In the genomic region with DNA sequence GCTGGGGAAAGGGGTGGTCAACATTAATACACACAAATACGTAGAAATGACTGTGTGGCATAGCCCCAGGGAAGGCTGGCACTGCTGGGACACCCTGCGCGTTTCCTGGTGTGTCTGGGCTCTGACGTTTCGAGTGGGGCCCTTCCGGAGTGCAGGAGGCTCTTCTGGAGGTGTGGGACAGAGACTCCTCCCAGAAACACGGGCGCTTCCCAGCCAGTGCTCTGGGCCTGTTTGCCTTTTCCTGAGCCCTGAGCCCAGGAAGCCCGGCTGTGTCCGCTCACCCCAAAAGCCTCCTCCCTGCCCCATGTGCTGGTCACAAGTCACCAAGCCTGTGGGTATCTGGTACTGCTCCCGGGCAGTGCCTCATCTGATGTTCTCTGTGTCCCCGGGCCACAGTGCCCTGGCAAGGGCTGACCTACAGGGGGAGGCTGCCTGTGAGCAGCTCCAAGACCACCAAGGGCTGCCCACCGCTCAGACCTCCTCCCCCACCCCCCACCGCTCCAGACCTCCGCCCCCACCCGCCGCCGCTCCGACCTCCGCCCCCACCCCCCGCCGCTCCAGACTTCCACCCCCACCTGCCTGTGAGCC, we compare ENCODE assay signal across 25 cellular contexts.
"Had no signal": no experiment of that assay in that cellular context is flagged by ENCODE, and none has a peak within 500 bp of the region (broad histone marks: within the 10 kb centered on the region; RNA-seq: fewer than 3 reads in every experiment).

No MANE protein-coding gene starts in this region.

- FAIRE-seq: astrocyte had no signal

- H3K36me3 ChIP-seq: brain microvascular endothelial cell, cardiac muscle cell, Peyer's patch had no signal

- H3K4me1 ChIP-seq: Peyer's patch had no signal

- H3K4me3 ChIP-seq: cardiac muscle cell, Peyer's patch had no signal

- DNase-seq: activated B cell treated with CpG ODN at 0.5 μM for 24 hours; activated CD4-positive, alpha-beta memory T cell treated with anti-CD3 and anti-CD28 coated beads, Interleukin-2, amount 10 ng/mL, durations not matched to agents 7 days and 5 days; activated CD4-positive, alpha-beta T cell treated with anti-CD3 and anti-CD28 coated beads, Interleukin-2, amount 10 ng/mL, durations not matched to agents 7 days and 5 days; activated gamma-delta T cell; activated naive CD4-positive, alpha-beta T cell treated with anti-CD3 and anti-CD28 coated beads for 36 hours; activated T-cell treated with anti-CD3 and anti-CD28 coated beads for 4 hours; activated T-cell treated with anti-CD3 and anti-CD28 coated beads, Interleukin-2, amount 50 U/mL, for 48 hours; amygdala; brain microvascular endothelial cell; Kasumi-1; KBM-7; NCI-H1105 treated with DMSO at 0.1 percent for 48 hours; NCI-H1436 treated with DMSO at 0.1 percent for 48 hours; NCI-H187 treated with DMSO at 0.1 percent for 48 hours; NCI-H2081 treated with DMSO at 0.1 percent for 48 hours; NCI-H446; NCI-H524; Peyer's patch; SHP77 treated with DMSO at 0.1 percent for 48 hours; T-helper 17 cell; T-helper 9 cell had no signal

- H3K9me3 ChIP-seq: Peyer's patch had no signal

- H3K27me3 ChIP-seq: brain microvascular endothelial cell, cardiac muscle cell, Peyer's patch had no signal

- ATAC-seq: activated T-helper 17 cell treated with anti-CD3 and anti-CD28 coated beads, Interleukin-2, amount 50 U/mL, for 72 hours; T-helper 17 cell had no signal

- H3K27ac ChIP-seq: brain microvascular endothelial cell, cardiac muscle cell, Peyer's patch, RWPE1 had no signal
